ENCODE assay signal across 18 cellular contexts in the genomic region with DNA sequence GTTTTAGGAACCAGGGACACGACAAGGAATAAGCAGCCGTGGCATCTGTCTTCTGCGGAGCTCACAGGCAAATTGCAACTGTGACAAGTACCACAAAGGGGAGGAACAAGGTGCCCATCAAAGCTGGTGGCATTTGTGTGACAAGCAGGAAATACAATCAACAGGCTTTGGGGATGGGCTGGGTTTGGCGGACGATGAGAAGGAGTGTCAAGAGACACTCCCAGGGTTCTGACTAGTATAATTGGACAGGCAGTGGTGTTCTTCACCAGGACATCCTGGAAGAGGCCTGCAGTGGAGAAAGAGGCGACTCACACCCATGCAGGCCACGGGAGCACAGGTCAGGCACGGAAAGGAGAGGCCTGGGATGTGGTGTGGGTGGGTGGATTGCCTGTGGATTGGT. TPM values are rescaled to one million over a fixed set of nuclear protein-coding genes. Genes with fewer than 3 reads are reported as not detected.
DNase-seq lines count a peak whose midpoint lies in the region; ATAC-seq, FAIRE-seq and TF ChIP-seq lines count a peak whose summit lies in the region.
"Had no signal": no experiment of that assay in that cellular context is flagged by ENCODE, and none has a peak within 500 bp of the region (broad histone marks: within the 10 kb centered on the region; RNA-seq: fewer than 3 reads in every experiment).

No MANE protein-coding gene starts in this region.

- peaks cover 66% of the 10 kb centered on the region for H3K4me1 Mint-ChIP-seq in activated CD4-positive, alpha-beta T cell treated with anti-CD3 and anti-CD28 coated beads for 36 hours
- H3K4me1 Mint-ChIP-seq in activated T-helper 17 cell treated with anti-CD3 and anti-CD28 coated beads, Interleukin-2, amount 50 U/mL, for 72 hours: peaks cover 45% of the 10 kb centered on the region
- H3K4me1 Mint-ChIP-seq in memory B cell: peaks cover 17% of the 10 kb centered on the region

- H3K36me3 Mint-ChIP-seq in activated CD4-positive, alpha-beta T cell treated with anti-CD3 and anti-CD28 coated beads for 36 hours (ENCODE audit: low read depth): no peaks in the 10 kb centered on the region
- peaks cover 30% of the 10 kb centered on the region for H3K36me3 Mint-ChIP-seq in activated T-helper 17 cell treated with anti-CD3 and anti-CD28 coated beads, Interleukin-2, amount 50 U/mL, for 72 hours (ENCODE audit: low read depth)
- no peaks in the 10 kb centered on the region for H3K36me3 Mint-ChIP-seq in memory B cell

- H3K4me3 Mint-ChIP-seq in activated CD4-positive, alpha-beta T cell treated with anti-CD3 and anti-CD28 coated beads for 36 hours: peak overlapping the region; percentile 57
- H3K4me3 Mint-ChIP-seq in activated T-helper 17 cell treated with anti-CD3 and anti-CD28 coated beads, Interleukin-2, amount 50 U/mL, for 72 hours: peak overlapping the region; percentile 68
- peak overlapping the region; percentile 54 for H3K4me3 Mint-ChIP-seq in memory B cell

- H3K27ac Mint-ChIP-seq in activated CD4-positive, alpha-beta T cell treated with anti-CD3 and anti-CD28 coated beads for 36 hours: peak overlapping the region; percentile 58
- H3K27ac Mint-ChIP-seq in activated T-helper 17 cell treated with anti-CD3 and anti-CD28 coated beads, Interleukin-2, amount 50 U/mL, for 72 hours: peak overlapping the region; percentile 51
- peak overlapping the region; percentile 22 for H3K27ac Mint-ChIP-seq in memory B cell

- CTCF ChIA-PET in activated CD4-positive, alpha-beta T cell treated with anti-CD3 and anti-CD28 coated beads for 36 hours (lab: Charles Lee): interaction anchor here (0.8 kb wide), 1 partner anchor 825 kb away, joined by 3 read pairs; no protein-coding TSS in a partner anchor

- peak; percentile 57; the same call in 1 of the 2 replicates for TF ChIP-seq POLR2A in GM12892 (IDR thresholded peaks at IDR 0.05; ENCODE audit: low read depth, low read length)

- H3K9me3 Mint-ChIP-seq in activated CD4-positive, alpha-beta T cell treated with anti-CD3 and anti-CD28 coated beads for 36 hours (ENCODE audit: low read depth): no peaks in the 10 kb centered on the region
- no peaks in the 10 kb centered on the region for H3K9me3 Mint-ChIP-seq in activated T-helper 17 cell treated with anti-CD3 and anti-CD28 coated beads, Interleukin-2, amount 50 U/mL, for 72 hours
- H3K9me3 Mint-ChIP-seq in memory B cell: no peaks in the 10 kb centered on the region

- peak; percentile 37 for ATAC-seq in activated CD4-positive, alpha-beta T cell treated with anti-CD3 and anti-CD28 coated beads for 36 hours
- ATAC-seq in activated T-helper 17 cell treated with anti-CD3 and anti-CD28 coated beads, Interleukin-2, amount 50 U/mL, for 72 hours (replicated peaks): peak; percentile 44
- ATAC-seq in memory B cell (ENCODE audit: low read depth): peak; percentile 45
- ATAC-seq: HepG2 had no signal

- DNase-seq in activated CD4-positive, alpha-beta T cell treated with anti-CD3 and anti-CD28 coated beads for 36 hours: peak; percentile 60
- no peak for DNase-seq in activated CD4-positive, alpha-beta T cell treated with anti-CD3 and anti-CD28 coated beads, Interleukin-2, amount 50 U/mL, for 4 hours
- DNase-seq in GM12892 (ENCODE audit: insufficient read length) (no peak), memory B cell (ENCODE audit: low spot score in 2 of 2) (no peak), NCI-H2196 treated with DMSO at 0.1 percent for 48 hours (lab: John Stamatoyannopoulos, UW; ENCODE audit: unreplicated experiment) (no peak), HuH-7.5 (ENCODE audit: low spot score) (no peak), HPDE6-E6E7 (ENCODE audit: extremely low spot score) (no peak)
- DNase-seq: activated CD4-positive, alpha-beta T cell treated with anti-CD3 and anti-CD28 coated beads for 4 hours; hypothalamus; NCI-H2029; NCI-H526; OCI-M1; T-helper 9 cell; upper lobe of left lung had no signal

- H3K27me3 Mint-ChIP-seq in activated CD4-positive, alpha-beta T cell treated with anti-CD3 and anti-CD28 coated beads for 36 hours: no peaks in the 10 kb centered on the region
- no peaks in the 10 kb centered on the region for H3K27me3 Mint-ChIP-seq in activated T-helper 17 cell treated with anti-CD3 and anti-CD28 coated beads, Interleukin-2, amount 50 U/mL, for 72 hours
- H3K27me3 Mint-ChIP-seq in memory B cell: peaks cover 6% of the 10 kb centered on the region

- peak; percentile 51 for FAIRE-seq in GM12892 (lab: Jason Lieb, UNC)
- FAIRE-seq: HepG2 had no signal

- POLR2A ChIA-PET in activated CD4-positive, alpha-beta T cell treated with anti-CD3 and anti-CD28 coated beads for 36 hours (lab: Charles Lee): no interaction called here

- intact Hi-C loops in activated CD4-positive, alpha-beta T cell treated with anti-CD3 and anti-CD28 coated beads for 36 hours (cut with DNase I, micrococcal nuclease): no loop called here

RNA-seq across cellular contexts. Expression of a gene that starts 14.2 kb away (rescaled TPM):
- total RNA-seq in activated CD4-positive, alpha-beta T cell treated with anti-CD3 and anti-CD28 coated beads for 36 hours: 1 to 10 TPM; 1.1 to 1.3 TPM
- polyA plus RNA-seq in GM12892 (2012; ENCODE audit: missing spikeins): not detected
- total RNA-seq in activated T-helper 17 cell treated with anti-CD3 and anti-CD28 coated beads, Interleukin-2, amount 50 U/mL, for 72 hours: 1 to 10 TPM; 2.2 to 2.5 TPM
- total RNA-seq: cardiac muscle cell, HepG2, omental fat pad, upper lobe of left lung had no signal
- polyA plus RNA-seq: cardiac muscle cell, HepG2 had no signal

RNA-seq across cellular contexts. Expression of a gene that starts 55.6 kb away (rescaled TPM):
- 1 to 10 TPM; 2.0 to 3.8 TPM for total RNA-seq in activated CD4-positive, alpha-beta T cell treated with anti-CD3 and anti-CD28 coated beads for 36 hours
- 0.36 TPM for polyA plus RNA-seq in GM12892 (2012; ENCODE audit: missing spikeins)
- total RNA-seq in activated T-helper 17 cell treated with anti-CD3 and anti-CD28 coated beads, Interleukin-2, amount 50 U/mL, for 72 hours: 1 to 10 TPM in 1 of 2 donors, under 1 TPM in 1; 0.48 to 3.3 TPM

RNA-seq across cellular contexts. Expression of a gene that starts 56.7 kb away (rescaled TPM):
- 1 to 10 TPM; 3.6 to 4.0 TPM for total RNA-seq in activated CD4-positive, alpha-beta T cell treated with anti-CD3 and anti-CD28 coated beads for 36 hours
- polyA plus RNA-seq in GM12892 (2012; ENCODE audit: missing spikeins): 15.5 TPM
- total RNA-seq in activated T-helper 17 cell treated with anti-CD3 and anti-CD28 coated beads, Interleukin-2, amount 50 U/mL, for 72 hours: 10 to 100 TPM; 11.1 to 19.9 TPM
- total RNA-seq: cardiac muscle cell, HepG2 had no signal
- polyA plus RNA-seq: cardiac muscle cell, HepG2 had no signal
